In the genomic region with DNA sequence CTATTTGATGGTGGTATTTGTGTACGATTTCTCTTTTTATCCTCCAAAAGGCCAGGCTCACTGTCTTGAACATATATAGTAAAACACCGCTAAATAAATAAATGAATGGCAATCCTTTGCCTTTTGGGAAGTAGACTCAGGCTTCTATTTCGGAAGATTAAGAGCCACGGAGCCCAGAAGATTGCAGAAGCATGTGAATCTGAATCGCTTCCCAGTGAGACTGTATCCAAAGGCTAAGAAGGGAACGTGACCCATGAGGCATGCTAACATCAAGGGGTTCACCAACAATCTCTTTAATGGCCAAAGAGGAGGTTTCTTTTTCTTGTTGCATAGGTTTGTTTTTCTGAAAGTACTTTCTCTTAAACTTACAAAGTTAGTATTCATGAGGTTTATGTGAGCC, we compare ENCODE assay signal across 29 cellular contexts.
DNase-seq lines count a peak whose midpoint lies in the region; FAIRE-seq and TF ChIP-seq lines count a peak whose summit lies in the region.
"Had no signal": no experiment of that assay in that cellular context is flagged by ENCODE, and none has a peak within 500 bp of the region (broad histone marks: within the 10 kb centered on the region; RNA-seq: fewer than 3 reads in every experiment).

No MANE protein-coding gene starts in this region.

- H4K20me1 ChIP-seq in BLaER1 (no peaks in the 10 kb centered on the region), OCI-LY1 (ENCODE audit: insufficient read depth, low read length) (no peaks in the 10 kb centered on the region)

- H3K14ac ChIP-seq in trophoblast cell (ENCODE audit: low read length) = no peak overlapping the region

- TF ChIP-seq CTCF in OCI-LY1 (IDR thresholded peaks at IDR 0.05; ENCODE audit: low read length) (no peak), esophagus squamous epithelium (IDR thresholded peaks at IDR 0.05) (no peak)

- no peak overlapping the region for H2BK5ac ChIP-seq in trophoblast cell (ENCODE audit: low read depth, low read length, poor library complexity)

- TF ChIP-seq POLR2A in GM12891 (IDR thresholded peaks at IDR 0.05; ENCODE audit: low read depth, low read length) = no peak
- TF ChIP-seq POLR2A in esophagus squamous epithelium (IDR thresholded peaks at IDR 0.05) = no peak

- no peak overlapping the region for H2AFZ ChIP-seq in OCI-LY1 (ENCODE audit: low read length)
- H2AFZ ChIP-seq in trophoblast cell (ENCODE audit: insufficient read depth, low read length, poor library complexity) = no peak overlapping the region

- intact Hi-C loops in esophagus squamous epithelium (cut with DNase I) = no loop called here

- no CpG with 5 or more reads among the region's 6 CpGs for WGBS in trophoblast cell (ENCODE audit: extremely low coverage, insufficient coverage, insufficient read length)
- 42 to 68% methylated on average over 5 to 6 of the region's 6 CpGs for WGBS in esophagus squamous epithelium, 2 donors

- no peak overlapping the region for H3K4ac ChIP-seq in trophoblast cell (ENCODE audit: low read depth, low read length)

- H3K4me1 ChIP-seq in BLaER1 = peaks cover 53% of the 10 kb centered on the region
- H3K4me1 ChIP-seq in OCI-LY1 (ENCODE audit: insufficient read depth, low read length, severe bottlenecking) = peaks cover 20% of the 10 kb centered on the region
- H3K4me1 ChIP-seq in trophoblast cell (ENCODE audit: control insufficient read depth in 1 of 2, insufficient read depth in 2 of 2, low read length in 2 of 2) = no peaks in the 10 kb centered on the region
- no peaks in the 10 kb centered on the region for H3K4me1 ChIP-seq in esophagus squamous epithelium
- H3K4me1 ChIP-seq: Caco-2, Peyer's patch had no signal

- H3K27ac ChIP-seq in BLaER1 (0 out of 2 replicates have a peak overlapping the region, but pooled peaks have one; percentile 37), OCI-LY1 (ENCODE audit: low read depth, low read length, poor library complexity, severe bottlenecking) (peak overlapping the region; percentile 43), trophoblast cell (ENCODE audit: low read depth, low read length) (no peak overlapping the region), esophagus squamous epithelium (no peak overlapping the region)
- H3K27ac ChIP-seq: SK-N-MC had no signal

- no peak overlapping the region for H4K8ac ChIP-seq in trophoblast cell (ENCODE audit: low read depth, low read length)

- H3F3A ChIP-seq in OCI-LY1 (ENCODE audit: insufficient read depth, low read length) = no peaks in the 10 kb centered on the region

- H3K9me2 ChIP-seq in OCI-LY1 (ENCODE audit: low read depth, low read length) = no peaks in the 10 kb centered on the region

- H3K4me3 ChIP-seq in BLaER1 (no peak overlapping the region), OCI-LY1 (ENCODE audit: low read depth, low read length, poor library complexity, severe bottlenecking) (no peak overlapping the region), trophoblast cell (ENCODE audit: low read depth, low read length) (peak overlapping the region; percentile 16), esophagus squamous epithelium (no peak overlapping the region)
- H3K4me3 ChIP-seq: Peyer's patch, SK-N-MC had no signal

- H3K9ac ChIP-seq in BLaER1 (no peak overlapping the region), OCI-LY1 (ENCODE audit: low read length) (no peak overlapping the region), trophoblast cell (ENCODE audit: low read length) (no peak overlapping the region)

- H2AK5ac ChIP-seq in trophoblast cell (ENCODE audit: low read length) = no peak overlapping the region

- H3K4me2 ChIP-seq in BLaER1 (peak overlapping the region; percentile 80), OCI-LY1 (ENCODE audit: low read length) (no peak overlapping the region), trophoblast cell (ENCODE audit: low read length) (no peak overlapping the region)

- no peak overlapping the region for H2BK120ac ChIP-seq in trophoblast cell (ENCODE audit: insufficient read depth, low read length, poor library complexity)

- no peak overlapping the region for H3K23ac ChIP-seq in trophoblast cell (ENCODE audit: low read length)

- H3K27me3 ChIP-seq in BLaER1 (no peaks in the 10 kb centered on the region), OCI-LY1 (ENCODE audit: insufficient read depth, low read length) (no peaks in the 10 kb centered on the region; the same call in 1 of the 2 replicates), trophoblast cell (ENCODE audit: insufficient read depth, low read length) (no peaks in the 10 kb centered on the region), esophagus squamous epithelium (no peaks in the 10 kb centered on the region)
- H3K27me3 ChIP-seq: Peyer's patch had no signal

- H4K91ac ChIP-seq in trophoblast cell (ENCODE audit: low read depth, low read length) = no peak overlapping the region

- no peak overlapping the region for H2BK12ac ChIP-seq in trophoblast cell (ENCODE audit: low read length)

- DNase-seq in fibroblast of peridontal ligament (ENCODE audit: extremely low read depth) (peak; percentile 5), trophoblast cell (no peak), activated gamma-delta T cell (lab: John Stamatoyannopoulos, UW) (no peak), GM12891 (ENCODE audit: insufficient read length, low spot score) (no peak), kidney tubule cell (ENCODE audit: low spot score) (no peak), esophagus squamous epithelium (lab: John Stamatoyannopoulos, UW) (no peak)
- DNase-seq: 8988T; ACHN; Caco-2; CD4-positive, alpha-beta memory T cell; Karpas-422; MV-4-11; NCI-H1105; NCI-H1436 treated with DMSO at 0.1 percent for 48 hours; NCI-H187 treated with DMSO at 0.1 percent for 48 hours; NCI-H2171 treated with DMSO at 0.1 percent for 48 hours; NCI-H345; NCI-H510A treated with DMSO at 0.1 percent for 48 hours; NCI-H748 treated with DMSO at 0.1 percent for 48 hours; NK-92 treated with Interleukin-12 subunit alpha and Interleukin-12 subunit beta, amount 100 ng/mL, for 24 hours; OCI-M1; SIG-M5; SW 1271 had no signal

- no peak overlapping the region for H4K12ac ChIP-seq in trophoblast cell (ENCODE audit: low read depth, low read length)

- peaks cover 9% of the 10 kb centered on the region; the same call in 1 of the 2 replicates for H3K9me3 ChIP-seq in BLaER1
- no peaks in the 10 kb centered on the region for H3K9me3 ChIP-seq in OCI-LY1 (ENCODE audit: low read length)
- H3K9me3 ChIP-seq in trophoblast cell (ENCODE audit: insufficient read depth, low read depth, low read length) = no peaks in the 10 kb centered on the region
- no peaks in the 10 kb centered on the region for H3K9me3 ChIP-seq in esophagus squamous epithelium
- H3K9me3 ChIP-seq: Caco-2, Peyer's patch had no signal

- no peaks in the 10 kb centered on the region for H3K79me1 ChIP-seq in trophoblast cell (ENCODE audit: low read length)

- no peak for FAIRE-seq in GM12891 (lab: Jason Lieb, UNC)
- FAIRE-seq: G401.6, H54 had no signal

- H3K79me2 ChIP-seq in OCI-LY1 (ENCODE audit: insufficient read depth, low read length) (no peaks in the 10 kb centered on the region), trophoblast cell (ENCODE audit: control insufficient read depth, insufficient read depth, low read length, poor library complexity) (no peaks in the 10 kb centered on the region)

- H3K36me3 ChIP-seq in BLaER1 = peaks cover 11% of the 10 kb centered on the region
- no peaks in the 10 kb centered on the region; the same call in 1 of the 2 replicates for H3K36me3 ChIP-seq in OCI-LY1 (ENCODE audit: insufficient read depth, low read length)
- H3K36me3 ChIP-seq in trophoblast cell (ENCODE audit: control insufficient read depth in 1 of 2, insufficient read depth in 2 of 2, low read length in 2 of 2) = no peaks in the 10 kb centered on the region
- no peaks in the 10 kb centered on the region for H3K36me3 ChIP-seq in esophagus squamous epithelium
- H3K36me3 ChIP-seq: Peyer's patch had no signal

- H3K18ac ChIP-seq in trophoblast cell (ENCODE audit: low read length) = no peak overlapping the region

TF ChIP-seq in GM12891, 5 proteins besides CTCF, POLR2A, EP300 and RAD21:
- no peak for TF ChIP-seq SPI1 (IDR thresholded peaks at IDR 0.05; ENCODE audit: low read depth, low read length)
- no peak for TF ChIP-seq POU2F2 (IDR thresholded peaks at IDR 0.05; ENCODE audit: low read depth, low read length)

Comparison
In these comparisons a context has a peak if more than half of its experiments do, and no peak if none do; other contexts are left out.
1. H3K27ac ChIP-seq: peak in BLaER1 (single experiment) and OCI-LY1 (single experiment); none in trophoblast cell (single experiment) and esophagus squamous epithelium (0 of 4).